8 cellular contexts compared by ENCODE assay signal in the genomic region with DNA sequence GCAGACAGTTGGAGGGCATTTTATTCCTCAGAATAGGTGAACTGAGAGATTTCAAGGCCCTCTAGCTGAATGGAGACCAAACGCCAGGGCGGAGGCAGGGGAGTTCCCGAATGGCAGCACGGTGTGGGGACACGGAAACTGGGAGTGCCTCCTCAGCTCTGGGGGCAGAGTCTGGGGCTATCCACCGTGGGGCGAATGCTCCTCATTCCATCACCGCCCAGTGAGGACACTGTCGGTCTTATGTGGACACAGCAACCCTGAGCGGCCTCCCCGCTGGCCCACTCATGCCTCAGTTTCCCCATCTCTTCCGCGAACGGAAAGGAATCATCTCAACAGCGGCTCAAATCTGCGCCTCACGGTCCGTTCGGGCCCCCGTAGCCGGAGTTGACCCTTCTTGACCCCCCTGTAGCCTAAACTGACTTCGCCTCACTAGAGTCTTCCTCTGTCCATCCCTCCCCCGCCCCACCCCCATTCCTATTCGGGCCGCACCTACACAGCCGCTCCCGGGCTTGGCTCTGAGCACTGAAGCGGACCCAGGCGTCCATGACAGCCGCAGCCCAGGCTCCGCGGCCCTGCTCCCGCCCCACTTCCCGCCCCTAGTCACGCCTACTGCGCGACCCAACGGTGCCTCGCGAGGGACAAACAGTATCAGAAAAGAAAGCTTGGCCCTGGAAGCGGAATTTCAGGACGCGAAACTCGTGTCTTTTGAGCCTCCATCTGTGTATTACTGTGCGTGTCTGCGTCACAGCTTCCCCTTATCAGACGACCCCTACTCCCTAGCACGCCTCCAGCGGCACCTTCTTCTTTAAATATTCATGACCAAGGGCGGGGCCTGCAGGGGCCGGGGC. TPM values are rescaled to one million over a fixed set of nuclear protein-coding genes. Genes with fewer than 3 reads are reported as not detected.
A peak's percentile ranks its signal among the peaks of the same experiment; 100 is the strongest.
DNase-seq lines count a peak whose midpoint lies in the region; ATAC-seq and TF ChIP-seq lines count a peak whose summit lies in the region.

A gene with protein sequence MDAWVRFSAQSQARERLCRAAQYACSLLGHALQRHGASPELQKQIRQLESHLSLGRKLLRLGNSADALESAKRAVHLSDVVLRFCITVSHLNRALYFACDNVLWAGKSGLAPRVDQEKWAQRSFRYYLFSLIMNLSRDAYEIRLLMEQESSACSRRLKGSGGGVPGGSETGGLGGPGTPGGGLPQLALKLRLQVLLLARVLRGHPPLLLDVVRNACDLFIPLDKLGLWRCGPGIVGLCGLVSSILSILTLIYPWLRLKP (minus strand): TSS at position 574 of the 848 bp plus-strand sequence. CDS start 29 bp downstream, at position 545.

- H3K4me3 ChIP-seq in left ventricle myocardium inferior: peak within 1 kb of the TSS; percentile 94
- peak within 1 kb of the TSS; percentile 98 for H3K4me3 ChIP-seq in psoas muscle
- peak within 1 kb of the TSS; percentile 78 for H3K4me3 ChIP-seq in urinary bladder (ENCODE audit: low read depth, low read length)

- H3K4me1 Mint-ChIP-seq in T-helper 1 cell treated with Interleukin-12 subunit alpha and Interleukin-12 subunit beta and Interleukin-4 antibody, amounts not matched to agents 30 μg/mL and 1 μg/mL, for 36 hours (ENCODE audit: low read depth): peaks cover 32% of the 10 kb centered on the region

- ATAC-seq in HG02938 (IDR thresholded peaks at IDR 0.05; ENCODE audit: unreplicated experiment): peak; percentile 70
- ATAC-seq in psoas muscle: peak; percentile 88 to 94 (median 90)

- H3K27me3 ChIP-seq in left ventricle myocardium inferior (ENCODE audit: low read depth): no peaks in the 10 kb centered on the region
- no peaks in the 10 kb centered on the region for H3K27me3 ChIP-seq in psoas muscle (ENCODE audit: insufficient read depth in 3 of 3, low read length in 2 of 3)

- H3K9me3 ChIP-seq in left ventricle myocardium inferior (replicated peaks): no peaks in the 10 kb centered on the region
- H3K9me3 ChIP-seq in psoas muscle: no peaks in the 10 kb centered on the region

- H3K36me3 Mint-ChIP-seq in T-helper 1 cell treated with Interleukin-12 subunit alpha and Interleukin-12 subunit beta and Interleukin-4 antibody, amounts not matched to agents 30 μg/mL and 1 μg/mL, for 36 hours (ENCODE audit: low read depth): peaks cover 34% of the 10 kb centered on the region

- H3K4me1 ChIP-seq in left ventricle myocardium inferior: peaks cover 36% of the 10 kb centered on the region
- peaks cover 21% of the 10 kb centered on the region for H3K4me1 ChIP-seq in psoas muscle
- peaks cover 4% of the 10 kb centered on the region for H3K4me1 ChIP-seq in urinary bladder (ENCODE audit: insufficient read depth)

- H3K27me3 Mint-ChIP-seq in T-helper 1 cell treated with Interleukin-12 subunit alpha and Interleukin-12 subunit beta and Interleukin-4 antibody, amounts not matched to agents 30 μg/mL and 1 μg/mL, for 36 hours (ENCODE audit: low read depth): no peaks in the 10 kb centered on the region

- TF ChIP-seq CTCF in GM13977 (IDR thresholded peaks at IDR 0.05; ENCODE audit: extremely low read depth, insufficient read depth, missing control alignments) (no peak), left ventricle myocardium inferior (IDR thresholded peaks at IDR 0.05; ENCODE audit: borderline replicate concordance) (peak; percentile 20), psoas muscle (IDR thresholded peaks at IDR 0.05) (no peak)

- DNase-seq in GM13977 (ENCODE audit: low spot score) (peak; percentile 89), NCI-H1694 treated with DMSO at 0.1 percent for 48 hours (lab: John Stamatoyannopoulos, UW) (peak; percentile 53), amniotic epithelial cell (ENCODE audit: low read depth) (peak; percentile 91), left ventricle myocardium inferior (peak; percentile 90), psoas muscle (peak; percentile 89 to 93)

- H3K9me3 Mint-ChIP-seq in T-helper 1 cell treated with Interleukin-12 subunit alpha and Interleukin-12 subunit beta and Interleukin-4 antibody, amounts not matched to agents 30 μg/mL and 1 μg/mL, for 36 hours: no peaks in the 10 kb centered on the region

- peak within 1 kb of the TSS; percentile 91 for H3K27ac Mint-ChIP-seq in T-helper 1 cell treated with Interleukin-12 subunit alpha and Interleukin-12 subunit beta and Interleukin-4 antibody, amounts not matched to agents 30 μg/mL and 1 μg/mL, for 36 hours

- H3K4me3 Mint-ChIP-seq in T-helper 1 cell treated with Interleukin-12 subunit alpha and Interleukin-12 subunit beta and Interleukin-4 antibody, amounts not matched to agents 30 μg/mL and 1 μg/mL, for 36 hours: peak within 1 kb of the TSS; percentile 93

- H3K27ac ChIP-seq in left ventricle myocardium inferior (replicated peaks): peak within 1 kb of the TSS; percentile 96
- peak within 1 kb of the TSS; percentile 88 for H3K27ac ChIP-seq in psoas muscle
- peak within 1 kb of the TSS; percentile 64 for H3K27ac ChIP-seq in urinary bladder (ENCODE audit: low read depth)

- WGBS in psoas muscle, 3 donors: 0 to 1% (median 0%) methylated on average over 51 of the region's 51 CpGs
- WGBS in urinary bladder: under 1% methylated on average over 51 of the region's 51 CpGs

- intact Hi-C loops in left ventricle myocardium inferior (cut with micrococcal nuclease) (loop anchor here (10.0 kb wide), 2 partner anchors 56 to 64 kb away; partner anchors contain the start of gene PIAS3), psoas muscle (cut with DNase I) (loop anchor here (5.0 kb wide), 2 partner anchors 34 to 94 kb away; no protein-coding TSS in a partner anchor)

- H3K36me3 ChIP-seq in left ventricle myocardium inferior (peaks cover 42% of the 10 kb centered on the region), psoas muscle (ENCODE audit: insufficient read depth in 1 of 2, low read depth in 1 of 2) (peaks cover 3 to 61% of the 10 kb centered on the region in 2 donors), urinary bladder (ENCODE audit: insufficient read depth) (peaks cover 4% of the 10 kb centered on the region)

- in situ Hi-C loops in GM13977 (cut with MboI; ENCODE audit: low pct_unique_long_range_greater_than_20kb, low sequenced_read_pairs, unreplicated experiment): no loop called here

RNA-seq across cellular contexts. Expression of the gene that starts here (rescaled TPM):
- total RNA-seq in left ventricle myocardium inferior (24.4 TPM), psoas muscle (10 to 100 TPM; 19.3 to 36.3 (median 23.1) TPM), urinary bladder (26.4 TPM)
- polyA plus RNA-seq in psoas muscle (10 to 100 TPM; 22.8 to 34.8 (median 29.4) TPM), urinary bladder (29.9 TPM)

Comparison
In these comparisons a context has a peak if more than half of its experiments do, and no peak if none do; other contexts are left out.
1. Peak in every context shown above with its lines: DNase-seq, ATAC-seq, H3K4me3 ChIP-seq and H3K27ac ChIP-seq.